In genomic region chr21:38976900-38977299, GRCh38 we compare ENCODE assay signal across 3 cellular contexts.
TF ChIP-seq lines count a peak whose summit lies in the region.

No MANE protein-coding gene starts in this region.

TF ChIP-seq in HEK293, 187 proteins besides CTCF, POLR2A, EP300 and RAD21:
- TF ChIP-seq EGR2 (tag by site-specific recombination; IDR thresholded peaks at IDR 0.05; ENCODE audit: low read depth) (0 out of 2 replicates have a peak, but pooled peaks have one; percentile 25), ZNF558 (tag by site-specific recombination; IDR thresholded peaks at IDR 0.05) (no peak), ZNF585B (tag by site-specific recombination; IDR thresholded peaks at IDR 0.05) (no peak)

TF ChIP-seq in H1, 55 proteins besides CTCF, POLR2A, EP300 and RAD21:
- TF ChIP-seq ZNF274 (IDR thresholded peaks at IDR 0.05; ENCODE audit: borderline replicate concordance, extremely low read depth, low read length), result no peak
- no peak for TF ChIP-seq TBP (IDR thresholded peaks at IDR 0.05; ENCODE audit: low read depth, low read length)
TF ChIP-seq in H1: peak in this region for 0.

TF ChIP-seq in HepG2, 621 proteins besides CTCF, POLR2A, EP300 and RAD21:
- TF ChIP-seq BRF2 (CRISPR knock-in tag; IDR thresholded peaks at IDR 0.05) (no peak), ZNF768 (CRISPR knock-in tag; IDR thresholded peaks at IDR 0.05) (no peak), PAF1 (CRISPR knock-in tag; IDR thresholded peaks at IDR 0.05) (no peak), CEBPB (IDR thresholded peaks at IDR 0.05; ENCODE audit: borderline replicate concordance, low read depth, low read length) (no peak), TARDBP (CRISPR knock-in tag; IDR thresholded peaks at IDR 0.05) (no peak), ZNF124 (CRISPR knock-in tag; IDR thresholded peaks at IDR 0.05) (no peak), MTF2 (CRISPR knock-in tag; IDR thresholded peaks at IDR 0.05; ENCODE audit: borderline replicate concordance) (no peak), KDM1A (CRISPR knock-in tag; IDR thresholded peaks at IDR 0.05) (no peak)
